26 cellular contexts compared by ENCODE assay signal in genomic region chr19:38861368-38861767, GRCh38.
"Had no signal": no experiment of that assay in that cellular context is flagged by ENCODE, and none has a peak within 500 bp of the region (broad histone marks: within the 10 kb centered on the region; RNA-seq: fewer than 3 reads in every experiment).

No MANE protein-coding gene starts in this region.

- DNase-seq: cortex of kidney; dorsolateral prefrontal cortex; effector CD8-positive, alpha-beta T cell; heart right ventricle; hypothalamus; islet precursor cell; left lung; lower lobe of right lung; midbrain; nucleus accumbens; ovary; right lobe of liver; spleen; stimulated activated CD4-positive, alpha-beta T cell treated with anti-CD3 and anti-CD28 coated beads, Interleukin-15, amount 100 ng/mL, for 24 hours; stimulated activated CD4-positive, alpha-beta T cell treated with anti-CD3 and anti-CD28 coated beads, Interleukin-1b, Interleukin-23, amount 100 ng/mL, for 48 hours; stimulated activated CD4-positive, alpha-beta T cell treated with anti-CD3 and anti-CD28 coated beads, Interleukin-4, amount 100 ng/mL, for 24 hours; stimulated activated naive CD8-positive, alpha-beta T cell treated with anti-CD3 and anti-CD28 coated beads, Interleukin-15, amount 100 ng/mL, for 72 hours; testis had no signal

- H3K27ac ChIP-seq: dorsolateral prefrontal cortex, lower lobe of right lung, ovary, right lobe of liver, testis had no signal

- H3K9ac ChIP-seq: neural progenitor cell had no signal

- H3K36me3 ChIP-seq: gastrocnemius medialis, heart right ventricle, left lung, lower lobe of right lung, neural progenitor cell, ovary, prostate gland, right lobe of liver, spleen, tibial nerve had no signal

- H3K27me3 Mint-ChIP-seq: memory B cell; natural killer cell treated with Interleukin-12 subunit alpha and Interleukin-12 subunit beta and Interleukin-15 and Interleukin-18, amount 100 ng/mL, for 72 hours; stimulated activated naive B cell treated with anti-CD40 and anti-IgM and Interleukin-4, amounts not matched to agents 10 μg/mL and 1 μg/mL and 100 μg/mL, for 72 hours; stimulated activated naive CD8-positive, alpha-beta T cell treated with anti-CD3 and anti-CD28 coated beads, Interleukin-15, amount 100 ng/mL, for 72 hours had no signal

- H3K36me3 Mint-ChIP-seq: natural killer cell treated with Interleukin-12 subunit alpha and Interleukin-12 subunit beta and Interleukin-15 and Interleukin-18, amount 100 ng/mL, for 72 hours had no signal

- H3K27ac Mint-ChIP-seq: natural killer cell treated with Interleukin-12 subunit alpha and Interleukin-12 subunit beta and Interleukin-15 and Interleukin-18, amount 100 ng/mL, for 72 hours; stimulated activated naive CD8-positive, alpha-beta T cell treated with anti-CD3 and anti-CD28 coated beads, Interleukin-15, amount 100 ng/mL, for 72 hours had no signal

- H3K4me3 Mint-ChIP-seq: natural killer cell treated with Interleukin-12 subunit alpha and Interleukin-12 subunit beta and Interleukin-15 and Interleukin-18, amount 100 ng/mL, for 72 hours; neural progenitor cell; stimulated activated naive CD8-positive, alpha-beta T cell treated with anti-CD3 and anti-CD28 coated beads, Interleukin-15, amount 100 ng/mL, for 72 hours had no signal

- H3K4me3 ChIP-seq: dorsolateral prefrontal cortex, gastrocnemius medialis, heart right ventricle, left lung, lower lobe of right lung, neural progenitor cell, ovary, prostate gland, right lobe of liver, testis, tibial nerve had no signal

- H3K9me3 ChIP-seq: gastrocnemius medialis, heart right ventricle, left lung, lower lobe of right lung, ovary, prostate gland, right lobe of liver, spleen, testis, tibial nerve had no signal

- H3K27me3 ChIP-seq: dorsolateral prefrontal cortex, gastrocnemius medialis, heart right ventricle, left lung, neural progenitor cell, ovary, right lobe of liver, spleen, testis, tibial nerve had no signal

- H3K9me3 Mint-ChIP-seq: memory B cell had no signal

- ATAC-seq: esophagus mucosa; left lung; lower lobe of right lung; natural killer cell treated with Interleukin-12 subunit alpha and Interleukin-12 subunit beta and Interleukin-15 and Interleukin-18, amount 100 ng/mL, for 72 hours; right lobe of liver; stimulated activated naive CD8-positive, alpha-beta T cell treated with anti-CD3 and anti-CD28 coated beads, Interleukin-15, amount 100 ng/mL, for 72 hours had no signal
